In genomic region chr19:13022859-13023636, GRCh38 we compare ENCODE assay signal across 8 cellular contexts. TPM values are rescaled to one million over a fixed set of nuclear protein-coding genes. Genes with fewer than 3 reads are reported as not detected.
DNase-seq lines count a peak whose midpoint lies in the region; ATAC-seq and TF ChIP-seq lines count a peak whose summit lies in the region.

No MANE protein-coding gene starts in this region.

- BruUV-seq in IMR-90 (replicated peaks; lab: Mats Ljungman, UMichigan), result no TSS peak

- peak overlapping the region; percentile 81 for H4K91ac ChIP-seq in IMR-90 (ENCODE audit: insufficient read depth, low read depth, low read length)

- H2BK15ac ChIP-seq in IMR-90 (ENCODE audit: low read depth, low read length), result peak overlapping the region; percentile 10; the same call in 1 of the 3 replicates

- no peak for TF ChIP-seq RAD21 in IMR-90 (IDR thresholded peaks at IDR 0.05; ENCODE audit: low read length)

- H3K4me2 ChIP-seq in IMR-90 (ENCODE audit: low read depth, low read length), result peak overlapping the region; percentile 79

- H3K14ac ChIP-seq in IMR-90 (replicated peaks; ENCODE audit: low read depth, low read length), result peak overlapping the region; percentile 56

- H3K79me1 ChIP-seq in IMR-90 (ENCODE audit: low read depth in 1 of 2, low read length in 2 of 2), result peaks cover 50 to 82% of the 10 kb centered on the region in 2 experiments

- dilution Hi-C loops in IMR-90 (cut with HindIII; ENCODE audit: low sequenced_read_pairs, unreplicated experiment), result no loop called here

- H4K20me1 ChIP-seq in IMR-90 (ENCODE audit: insufficient read depth, low read length), result peaks cover 5% of the 10 kb centered on the region; the same call in 1 of the 2 replicates

- H3K4me1 ChIP-seq in IMR-90 (ENCODE audit: control insufficient read depth, insufficient read depth, low read length), result peaks cover 45% of the 10 kb centered on the region

- no peak for TF ChIP-seq POLR2A in IMR-90 (IDR thresholded peaks at IDR 0.05; ENCODE audit: low read depth, low read length)

- intact Hi-C loops in IMR-90 (cut with micrococcal nuclease), result loop anchor here (2.0 kb wide), 1 partner anchor 38 kb away; no protein-coding TSS in a partner anchor

- WGBS in IMR-90 (ENCODE audit: extremely low coverage in 2 of 2, insufficient read length in 1 of 2), 2 experiments, result 3% methylated on average over 12 of the region's 30 CpGs; no CpG with 5 or more reads in 1 of the 2 experiments

- H2BK120ac ChIP-seq in IMR-90 (ENCODE audit: low read depth, low read length), result peak overlapping the region; percentile 53

- ATAC-seq in IMR-90 (ENCODE audit: low read depth), result peak; percentile 75
- ATAC-seq in HG02763 (IDR thresholded peaks at IDR 0.05; ENCODE audit: unreplicated experiment), result no peak
- no peak for ATAC-seq in GM19455 (IDR thresholded peaks at IDR 0.05; ENCODE audit: unreplicated experiment)

- H3K18ac ChIP-seq in IMR-90 (ENCODE audit: low read depth, low read length), result peak overlapping the region; percentile 52

- peak overlapping the region; percentile 93 for H2BK5ac ChIP-seq in IMR-90 (ENCODE audit: low read depth, low read length, poor library complexity, severe bottlenecking)

- no peaks in the 10 kb centered on the region for H3K27me3 ChIP-seq in IMR-90 (ENCODE audit: control insufficient read depth, insufficient read depth, low read length)

- peak overlapping the region; percentile 9 for H4K5ac ChIP-seq in IMR-90 (ENCODE audit: low read depth, low read length)

- no peak for TF ChIP-seq CTCF in IMR-90 (conservative IDR thresholded peaks at IDR 0.05; ENCODE audit: low read depth, low read length)

- in situ Hi-C loops in IMR-90 (cut with MboI; ENCODE audit: low sequenced_read_pairs), result no loop called here

- H2AK5ac ChIP-seq in IMR-90 (ENCODE audit: low read depth, low read length), result peak overlapping the region; percentile 37

- H3K23ac ChIP-seq in IMR-90 (ENCODE audit: low read depth, low read length), result peak overlapping the region; percentile 61

- H3K36me3 ChIP-seq in IMR-90 (ENCODE audit: control insufficient read depth, insufficient read depth, low read length), result peaks cover 10% of the 10 kb centered on the region; the same call in 1 of the 2 replicates

- H2AFZ ChIP-seq in IMR-90 (replicated peaks; ENCODE audit: low read length, poor library complexity), result peak overlapping the region; percentile 71

- H2BK20ac ChIP-seq in IMR-90 (ENCODE audit: low read depth, low read length), result no peak overlapping the region

- CTCF ChIA-PET in IMR-90 (lab: Yijun Ruan, JAX), result interaction anchor here (0.9 to 1.8 kb wide), 4 partner anchors 11 to 58 kb away, joined by 3 to 8 read pairs (median 3); no protein-coding TSS in a partner anchor

- H3K56ac ChIP-seq in IMR-90 (ENCODE audit: extremely low read depth, insufficient read depth, low read length), result peak overlapping the region; percentile 64

- peak overlapping the region; percentile 81 for H3K4ac ChIP-seq in IMR-90 (ENCODE audit: low read depth, low read length)

- H2AK9ac ChIP-seq in IMR-90 (replicated peaks; ENCODE audit: low read depth, low read length, poor library complexity), result peak overlapping the region; percentile 88

- peak overlapping the region in 1 of 2 experiments; percentile 78; a peak in 3 of 4 replicates for H4K8ac ChIP-seq in IMR-90 (ENCODE audit: low read depth in 2 of 2, low read length in 2 of 2)

- H3K9me1 ChIP-seq in IMR-90 (ENCODE audit: insufficient read depth, low read length), result peaks cover 11% of the 10 kb centered on the region; the same call in 1 of the 2 replicates

- H3K4me3 ChIP-seq in IMR-90 (ENCODE audit: insufficient read depth, low read depth, low read length), result peak overlapping the region; percentile 55

- DNase-seq in DMS79 (lab: John Stamatoyannopoulos, UW) (peak; percentile 89), IMR-90 (peak; percentile 95), SW480 (ENCODE audit: low spot score) (peak; percentile 56), epidermal melanocyte (ENCODE audit: insufficient read length, low spot score) (peak; percentile 89), mucosa of gallbladder (ENCODE audit: low spot score) (peak; percentile 74)
- no peak for DNase-seq in effector CD8-positive, alpha-beta T cell (lab: John Stamatoyannopoulos, UW)

- POLR2A ChIA-PET in IMR-90 (lab: Charles Lee; ENCODE audit: unreplicated experiment), result interaction anchor here (1.4 to 1.9 kb wide), 2 partner anchors 10 to 32 kb away, joined by 6 to 8 read pairs; no protein-coding TSS in a partner anchor

- peak overlapping the region; percentile 64 for H3K9ac ChIP-seq in IMR-90 (ENCODE audit: low read depth, low read length)

- H3K9me3 ChIP-seq in IMR-90 (ENCODE audit: control insufficient read depth, insufficient read depth, low read length), result no peaks in the 10 kb centered on the region

- H3K27ac ChIP-seq in IMR-90 (ENCODE audit: insufficient read depth, low read length), result peak overlapping the region; percentile 92

TF ChIP-seq in IMR-90, 13 proteins besides CTCF, POLR2A, EP300 and RAD21:
- 0 out of 2 replicates have a peak, but pooled peaks have one; percentile 19 for TF ChIP-seq MAFK (IDR thresholded peaks at IDR 0.05; ENCODE audit: low read depth, low read length)
- no peak for TF ChIP-seq RFX5 (IDR thresholded peaks at IDR 0.05; ENCODE audit: low read depth, low read length)
- peak; percentile 7; the same call in 1 of the 2 replicates for TF ChIP-seq CEBPB (IDR thresholded peaks at IDR 0.05; ENCODE audit: low read depth, low read length)
- peak; percentile 69 for TF ChIP-seq MXI1 (IDR thresholded peaks at IDR 0.05; ENCODE audit: borderline replicate concordance, low read depth, low read length)
- TF ChIP-seq MAZ (IDR thresholded peaks at IDR 0.05; ENCODE audit: borderline replicate concordance, low read depth, low read length), result peak; percentile 79
- peak; percentile 63; the same call in 1 of the 2 replicates for TF ChIP-seq BHLHE40 (IDR thresholded peaks at IDR 0.05; ENCODE audit: low read depth, low read length)
- no peak for TF ChIP-seq USF2 (IDR thresholded peaks at IDR 0.05; ENCODE audit: low read depth, low read length)
- no peak for TF ChIP-seq ELK1 (IDR thresholded peaks at IDR 0.05; ENCODE audit: borderline replicate concordance, low read depth, low read length)

RNA-seq across cellular contexts. Expression of gene NFIX, which starts 27.8 kb away (rescaled TPM):
- total RNA-seq in IMR-90 (2012; rRNA removed), result 10.0 and 10.2 TPM in 2 replicates
- 46.9 and 47.7 TPM in 2 replicates for polyA plus RNA-seq in IMR-90 (2012; rRNA removed)
- polyA plus RNA-seq in IMR-90 (2012; cell fraction: cytosol; rRNA removed), result 34.3 and 53.4 TPM in 2 replicates
- polyA plus RNA-seq in IMR-90 (2012; cell fraction: nucleus; rRNA removed; ENCODE audit: low replicate concordance), result 34.8 and 48.3 TPM in 2 replicates
- 135 TPM for total RNA-seq in mucosa of gallbladder

RNA-seq across cellular contexts. Expression of gene DAND5, which starts 53.7 kb away (rescaled TPM):
- total RNA-seq in IMR-90 (2012; rRNA removed) (not detected in 2 replicates), mucosa of gallbladder (0.26 TPM)
- polyA plus RNA-seq in IMR-90 (2012; rRNA removed), result 0.03 TPM in 1 of 2 replicates, not detected in the other
- 0.03 TPM in 1 of 2 replicates, not detected in the other for polyA plus RNA-seq in IMR-90 (2012; cell fraction: cytosol; rRNA removed)
- polyA plus RNA-seq in IMR-90 (2012; cell fraction: nucleus; rRNA removed; ENCODE audit: low replicate concordance), result 0.07 TPM in 1 of 2 replicates, not detected in the other

Comparison
In these comparisons a context has a peak if more than half of its experiments do, and no peak if none do; other contexts are left out.
1. RNA of gene NFIX, which starts 27.8 kb away (total RNA-seq): 135 TPM in mucosa of gallbladder (single experiment); 10.0 to 10.2 TPM in IMR-90; every median in the first group is over 10 times any median in the second.